23 cellular contexts compared by ENCODE assay signal in genomic region chr1:38772026-38772425, GRCh38.
"Had no signal": no experiment of that assay in that cellular context is flagged by ENCODE, and none has a peak within 500 bp of the region (broad histone marks: within the 10 kb centered on the region; RNA-seq: fewer than 3 reads in every experiment).

No MANE protein-coding gene starts in this region.

- H3K36me3 ChIP-seq: left ventricle myocardium inferior, lower lobe of right lung, pancreas, prostate gland, right lobe of liver, tibial artery, upper lobe of left lung, uterus had no signal

- H3K4me3 ChIP-seq: coronary artery, hepatocyte, left ventricle myocardium inferior, lower lobe of right lung, pancreas, prostate gland, right lobe of liver, tibial artery, upper lobe of left lung, uterus had no signal

- DNase-seq: effector CD4-positive, alpha-beta T cell; foreskin melanocyte; head of caudate nucleus; immature natural killer cell; left ventricle myocardium inferior; lower lobe of right lung; natural killer cell; occipital lobe; pancreas; right lobe of liver; stimulated activated CD4-positive, alpha-beta T cell treated with anti-CD3 and anti-CD28 coated beads, Interleukin-4, amount 100 ng/mL, for 1 hour; stimulated activated CD8-positive, alpha-beta memory T cell treated with anti-CD3 and anti-CD28 coated beads, Interleukin-4, amount 100 ng/mL, for 48 hours; stimulated activated naive CD8-positive, alpha-beta T cell treated with anti-CD3 and anti-CD28 coated beads, Interleukin-15, Interleukin-2, amounts not matched to agents 100 U/mL and 50 U/mL, for 24 hours; tibial artery; uterus had no signal

- H3K27ac Mint-ChIP-seq: immature natural killer cell; memory B cell; mesothelial cell of epicardium; natural killer cell; stimulated activated effector memory CD8-positive, alpha-beta T cell treated with anti-CD3 and anti-CD28 coated beads, Interleukin-12 subunit alpha, Interleukin-12 subunit beta, amount 100 ng/mL, for 72 hours had no signal

- H3K4me2 ChIP-seq: hepatocyte had no signal

- H3K4me1 Mint-ChIP-seq: immature natural killer cell; memory B cell; mesothelial cell of epicardium; natural killer cell; neural crest cell; stimulated activated effector memory CD8-positive, alpha-beta T cell treated with anti-CD3 and anti-CD28 coated beads, Interleukin-12 subunit alpha, Interleukin-12 subunit beta, amount 100 ng/mL, for 72 hours had no signal

- H3K4me3 Mint-ChIP-seq: immature natural killer cell; memory B cell; mesothelial cell of epicardium; natural killer cell; neural crest cell; stimulated activated effector memory CD8-positive, alpha-beta T cell treated with anti-CD3 and anti-CD28 coated beads, Interleukin-12 subunit alpha, Interleukin-12 subunit beta, amount 100 ng/mL, for 72 hours had no signal

- H3K9me3 Mint-ChIP-seq: memory B cell; mesothelial cell of epicardium; natural killer cell; neural crest cell; stimulated activated effector memory CD8-positive, alpha-beta T cell treated with anti-CD3 and anti-CD28 coated beads, Interleukin-12 subunit alpha, Interleukin-12 subunit beta, amount 100 ng/mL, for 72 hours had no signal

- H3K27ac ChIP-seq: coronary artery, hepatocyte, left ventricle myocardium inferior, lower lobe of right lung, pancreas, prostate gland, right lobe of liver, tibial artery, upper lobe of left lung, uterus had no signal

- ATAC-seq: lower lobe of right lung; natural killer cell; pancreas; right lobe of liver; stimulated activated effector memory CD8-positive, alpha-beta T cell treated with anti-CD3 and anti-CD28 coated beads, Interleukin-12 subunit alpha, Interleukin-12 subunit beta, amount 100 ng/mL, for 72 hours; stimulated activated naive CD8-positive, alpha-beta T cell treated with anti-CD3 and anti-CD28 coated beads, Interleukin-15, Interleukin-2, amounts not matched to agents 100 U/mL and 50 U/mL, for 24 hours had no signal

- H3K79me2 ChIP-seq: hepatocyte had no signal

- H3K27me3 ChIP-seq: hepatocyte, right lobe of liver, upper lobe of left lung, uterus had no signal

- H3K36me3 Mint-ChIP-seq: immature natural killer cell; memory B cell; mesothelial cell of epicardium; natural killer cell; stimulated activated effector memory CD8-positive, alpha-beta T cell treated with anti-CD3 and anti-CD28 coated beads, Interleukin-12 subunit alpha, Interleukin-12 subunit beta, amount 100 ng/mL, for 72 hours had no signal

- H3K4me1 ChIP-seq: left ventricle myocardium inferior, lower lobe of right lung, pancreas, prostate gland, right lobe of liver, tibial artery, upper lobe of left lung, uterus had no signal

- H3K9me3 ChIP-seq: left ventricle myocardium inferior, lower lobe of right lung, pancreas, prostate gland, right lobe of liver, tibial artery, upper lobe of left lung, uterus had no signal

- H2AFZ ChIP-seq: hepatocyte had no signal
